ENCODE assay signal across 18 cellular contexts in genomic region chr16:48433116-48433848, GRCh38.
"Had no signal": no experiment of that assay in that cellular context is flagged by ENCODE, and none has a peak within 500 bp of the region (broad histone marks: within the 10 kb centered on the region; RNA-seq: fewer than 3 reads in every experiment).

No MANE protein-coding gene starts in this region.

- H3K4me2 ChIP-seq: smooth muscle cell had no signal

- H3K36me3 Mint-ChIP-seq: naive thymus-derived CD8-positive, alpha-beta T cell had no signal

- H3K27ac ChIP-seq: brain microvascular endothelial cell, esophagus muscularis mucosa, gastroesophageal sphincter, upper lobe of right lung, VCaP had no signal

- H3K4me1 ChIP-seq: gastroesophageal sphincter, upper lobe of right lung had no signal

- H3K9me3 Mint-ChIP-seq: activated T-cell treated with anti-CD3 and anti-CD28 coated beads, Interleukin-2, amount 50 U/mL, for 4 hours had no signal

- H3K4me3 ChIP-seq: coronary artery, esophagus muscularis mucosa, gastroesophageal sphincter, smooth muscle cell, upper lobe of right lung had no signal

- H3K36me3 ChIP-seq: brain microvascular endothelial cell, esophagus muscularis mucosa, gastroesophageal sphincter, upper lobe of right lung had no signal

- H3K27me3 ChIP-seq: brain microvascular endothelial cell, esophagus muscularis mucosa, gastroesophageal sphincter, upper lobe of right lung had no signal

- H3K4me3 Mint-ChIP-seq: activated T-cell treated with anti-CD3 and anti-CD28 coated beads, Interleukin-2, amount 50 U/mL, for 4 hours; naive thymus-derived CD8-positive, alpha-beta T cell had no signal

- H3K9me3 ChIP-seq: esophagus muscularis mucosa, gastroesophageal sphincter, upper lobe of right lung had no signal

- DNase-seq: activated CD4-positive, alpha-beta T cell treated with anti-CD3 and anti-CD28 coated beads, Interleukin-2, amount 50 U/mL, for 48 hours; activated effector memory CD4-positive, alpha-beta T cell treated with anti-CD3 and anti-CD28 coated beads, Interleukin-2, amount 50 U/mL, for 16 hours; activated naive CD4-positive, alpha-beta T cell treated with anti-CD3 and anti-CD28 coated beads, Interleukin-2, amount 50 U/mL, for 16 hours; activated T-cell treated with anti-CD3 and anti-CD28 coated beads, Interleukin-2, amount 50 U/mL, for 4 hours; aorta; brain microvascular endothelial cell; left ventricle myocardium superior; mesenchymal stem cell; naive thymus-derived CD8-positive, alpha-beta T cell; stimulated activated CD4-positive, alpha-beta T cell treated with anti-CD3 and anti-CD28 coated beads, Interleukin-4, amount 100 ng/mL, for 4 hours; stimulated activated naive CD4-positive, alpha-beta T cell; T-helper 2 cell; upper lobe of right lung had no signal
